24 cellular contexts compared by ENCODE assay signal in genomic region chr12:75571651-75572050, GRCh38.
"Had no signal": no experiment of that assay in that cellular context is flagged by ENCODE, and none has a peak within 500 bp of the region (broad histone marks: within the 10 kb centered on the region; RNA-seq: fewer than 3 reads in every experiment).

No MANE protein-coding gene starts in this region.

- H3K9me3 Mint-ChIP-seq: activated CD4-positive, alpha-beta T cell treated with anti-CD3 and anti-CD28 coated beads, Interleukin-2, amount 10 ng/mL, durations not matched to agents 7 days and 5 days; activated naive CD4-positive, alpha-beta T cell treated with anti-CD3 and anti-CD28 coated beads, Interleukin-2, amount 50 U/mL, for 72 hours; activated T-helper 17 cell treated with anti-CD3 and anti-CD28 coated beads, Interleukin-2, amount 50 U/mL, for 72 hours; central memory CD8-positive, alpha-beta T cell; natural killer cell; stimulated activated naive CD8-positive, alpha-beta T cell treated with anti-CD3 and anti-CD28 coated beads, Interleukin-15, Interleukin-2, amounts not matched to agents 100 ng/mL and 50 ng/mL, for 24 hours had no signal

- H3K36me3 ChIP-seq: breast epithelium, colonic mucosa, esophagus muscularis mucosa, neutrophil, ovary, tibial artery had no signal

- H3K27ac Mint-ChIP-seq: activated CD4-positive, alpha-beta T cell treated with anti-CD3 and anti-CD28 coated beads, Interleukin-2, amount 10 ng/mL, durations not matched to agents 7 days and 5 days; activated CD8-positive, alpha-beta T cell treated with anti-CD3 and anti-CD28 coated beads, Interleukin-2, amount 10 ng/mL, durations not matched to agents 7 days and 5 days; activated naive CD4-positive, alpha-beta T cell treated with anti-CD3 and anti-CD28 coated beads, Interleukin-2, amount 50 U/mL, for 72 hours; activated T-helper 17 cell treated with anti-CD3 and anti-CD28 coated beads, Interleukin-2, amount 50 U/mL, for 72 hours; natural killer cell; stimulated activated naive CD8-positive, alpha-beta T cell treated with anti-CD3 and anti-CD28 coated beads, Interleukin-15, Interleukin-2, amounts not matched to agents 100 ng/mL and 50 ng/mL, for 24 hours had no signal

- H3K27me3 ChIP-seq: breast epithelium, colonic mucosa, esophagus muscularis mucosa, neutrophil, ovary, tibial artery had no signal

- H3K4me1 Mint-ChIP-seq: activated CD4-positive, alpha-beta T cell treated with anti-CD3 and anti-CD28 coated beads, Interleukin-2, amount 10 ng/mL, durations not matched to agents 7 days and 5 days; activated T-helper 17 cell treated with anti-CD3 and anti-CD28 coated beads, Interleukin-2, amount 50 U/mL, for 72 hours; central memory CD8-positive, alpha-beta T cell; natural killer cell had no signal

- H3K36me3 Mint-ChIP-seq: activated naive CD4-positive, alpha-beta T cell treated with anti-CD3 and anti-CD28 coated beads, Interleukin-2, amount 50 U/mL, for 72 hours; natural killer cell had no signal

- H3K4me3 ChIP-seq: breast epithelium, colonic mucosa, esophagus muscularis mucosa, lung, ovary, psoas muscle, tibial artery had no signal

- H3K4me1 ChIP-seq: breast epithelium, colonic mucosa, esophagus muscularis mucosa, psoas muscle had no signal

- H3K27ac ChIP-seq: colonic mucosa, esophagus muscularis mucosa, neutrophil, ovary, psoas muscle, tibial artery had no signal

- H3K4me3 Mint-ChIP-seq: activated CD4-positive, alpha-beta T cell treated with anti-CD3 and anti-CD28 coated beads, Interleukin-2, amount 10 ng/mL, durations not matched to agents 7 days and 5 days; activated CD8-positive, alpha-beta T cell treated with anti-CD3 and anti-CD28 coated beads, Interleukin-2, amount 10 ng/mL, durations not matched to agents 7 days and 5 days; activated T-helper 17 cell treated with anti-CD3 and anti-CD28 coated beads, Interleukin-2, amount 50 U/mL, for 72 hours; central memory CD8-positive, alpha-beta T cell; natural killer cell; stimulated activated naive CD8-positive, alpha-beta T cell treated with anti-CD3 and anti-CD28 coated beads, Interleukin-15, Interleukin-2, amounts not matched to agents 100 ng/mL and 50 ng/mL, for 24 hours had no signal

- H3K9me3 ChIP-seq: breast epithelium, colonic mucosa, esophagus muscularis mucosa, neutrophil, ovary, psoas muscle, tibial artery had no signal

- DNase-seq: activated CD4-positive, alpha-beta T cell treated with anti-CD3 and anti-CD28 coated beads, Interleukin-2, amount 10 ng/mL, durations not matched to agents 7 days and 5 days; activated CD8-positive, alpha-beta T cell treated with anti-CD3 and anti-CD28 coated beads, Interleukin-2, amount 10 ng/mL, durations not matched to agents 7 days and 5 days; activated T-cell treated with anti-CD3 and anti-CD28 coated beads, Interleukin-2, amount 50 U/mL, for 1 hour; aorta; colonic mucosa; kidney; natural killer cell; ovary; psoas muscle; right cardiac atrium; stimulated activated CD4-positive, alpha-beta T cell treated with anti-CD3 and anti-CD28 coated beads, Interleukin-1b, Interleukin-23, amount 100 ng/mL, for 48 hours; SW 1271; T-helper 2 cell; tibial artery had no signal

- ATAC-seq: activated CD4-positive, CD25-positive, alpha-beta regulatory T cell treated with anti-CD3 and anti-CD28 coated beads, Interleukin-2, amount 50 U/mL, for 24 hours; activated CD8-positive, alpha-beta T cell treated with anti-CD3 and anti-CD28 coated beads, Interleukin-2, amount 10 ng/mL, durations not matched to agents 7 days and 5 days; activated naive CD4-positive, alpha-beta T cell treated with anti-CD3 and anti-CD28 coated beads, Interleukin-2, amount 50 U/mL, for 72 hours; activated T-helper 17 cell treated with anti-CD3 and anti-CD28 coated beads, Interleukin-2, amount 50 U/mL, for 72 hours; left lobe of liver; natural killer cell; psoas muscle; right cardiac atrium had no signal
